ENCODE assay signal across 18 cellular contexts in genomic region chr5:125477586-125477975, GRCh38.
DNase-seq lines count a peak whose midpoint lies in the region; ATAC-seq and TF ChIP-seq lines count a peak whose summit lies in the region.
"Had no signal": no experiment of that assay in that cellular context is flagged by ENCODE, and none has a peak within 500 bp of the region (broad histone marks: within the 10 kb centered on the region; RNA-seq: fewer than 3 reads in every experiment).

No MANE protein-coding gene starts in this region.

- H4K12ac ChIP-seq in trophoblast cell (ENCODE audit: low read depth, low read length): no peak overlapping the region

- ATAC-seq in IMR-90 (ENCODE audit: low read depth): no peak
- no peak for ATAC-seq in naive thymus-derived CD8-positive, alpha-beta T cell
- ATAC-seq: CD8-positive, alpha-beta T cell; GM12878 had no signal

- no peak overlapping the region for H2AFZ ChIP-seq in IMR-90 (replicated peaks; ENCODE audit: low read length, poor library complexity)
- H2AFZ ChIP-seq in trophoblast cell (ENCODE audit: insufficient read depth, low read length, poor library complexity): no peak overlapping the region
- H2AFZ ChIP-seq: GM23248 had no signal

- no peak overlapping the region for H4K8ac ChIP-seq in IMR-90 (ENCODE audit: low read depth in 2 of 2, low read length in 2 of 2)
- H4K8ac ChIP-seq in trophoblast cell (ENCODE audit: low read depth, low read length): no peak overlapping the region

- no peaks in the 10 kb centered on the region for H4K20me1 ChIP-seq in IMR-90 (ENCODE audit: insufficient read depth, low read length)
- H4K20me1 ChIP-seq: BLaER1 had no signal

- H4K91ac ChIP-seq in IMR-90 (ENCODE audit: insufficient read depth, low read depth, low read length): no peak overlapping the region
- no peak overlapping the region for H4K91ac ChIP-seq in trophoblast cell (ENCODE audit: low read depth, low read length)

- H2BK5ac ChIP-seq in IMR-90 (ENCODE audit: low read depth, low read length, poor library complexity, severe bottlenecking): no peak overlapping the region
- no peak overlapping the region for H2BK5ac ChIP-seq in trophoblast cell (ENCODE audit: low read depth, low read length, poor library complexity)

- no peaks in the 10 kb centered on the region for H3K9me1 ChIP-seq in IMR-90 (ENCODE audit: insufficient read depth, low read length)

- no peak overlapping the region for H2AK5ac ChIP-seq in IMR-90 (ENCODE audit: low read depth, low read length)
- no peak overlapping the region for H2AK5ac ChIP-seq in trophoblast cell (ENCODE audit: low read length)

- H2BK120ac ChIP-seq in IMR-90 (ENCODE audit: low read depth, low read length) (no peak overlapping the region), trophoblast cell (ENCODE audit: insufficient read depth, low read length, poor library complexity) (no peak overlapping the region)

- H2BK20ac ChIP-seq in IMR-90 (ENCODE audit: low read depth, low read length): no peak overlapping the region

- H3K79me1 ChIP-seq in IMR-90 (ENCODE audit: low read depth in 1 of 2, low read length in 2 of 2): no peaks in the 10 kb centered on the region
- no peaks in the 10 kb centered on the region for H3K79me1 ChIP-seq in trophoblast cell (ENCODE audit: low read length)

- H3K18ac ChIP-seq in IMR-90 (ENCODE audit: low read depth, low read length) (peak overlapping the region; percentile 8; the same call in 1 of the 2 replicates), trophoblast cell (ENCODE audit: low read length) (no peak overlapping the region)

- no peaks in the 10 kb centered on the region for H3K4me1 Mint-ChIP-seq in activated naive CD4-positive, alpha-beta T cell treated with anti-CD3 and anti-CD28 coated beads, Interleukin-2, amount 10 ng/mL, durations not matched to agents 7 days and 5 days
- no peaks in the 10 kb centered on the region for H3K4me1 Mint-ChIP-seq in naive thymus-derived CD8-positive, alpha-beta T cell
- H3K4me1 Mint-ChIP-seq: B cell; CD4-positive, CD25-positive, alpha-beta regulatory T cell had no signal

- intact Hi-C loops in IMR-90 (cut with micrococcal nuclease): no loop called here

- CTCF ChIA-PET in IMR-90 (lab: Yijun Ruan, JAX): no interaction called here
- CTCF ChIA-PET in activated naive CD4-positive, alpha-beta T cell treated with anti-CD3 and anti-CD28 coated beads, Interleukin-2, amount 10 ng/mL, durations not matched to agents 7 days and 5 days (lab: Charles Lee): no interaction called here

- H3K4me1 ChIP-seq in IMR-90 (ENCODE audit: control insufficient read depth, insufficient read depth, low read length): peaks cover 1% of the 10 kb centered on the region; the same call in 1 of the 2 replicates
- H3K4me1 ChIP-seq in trophoblast cell (ENCODE audit: control insufficient read depth in 1 of 2, insufficient read depth in 2 of 2, low read length in 2 of 2): no peaks in the 10 kb centered on the region
- H3K4me1 ChIP-seq: BLaER1 had no signal

- H3K4ac ChIP-seq in IMR-90 (ENCODE audit: low read depth, low read length): no peak overlapping the region
- H3K4ac ChIP-seq in trophoblast cell (ENCODE audit: low read depth, low read length): no peak overlapping the region

- H3K4me3 Mint-ChIP-seq in activated naive CD4-positive, alpha-beta T cell treated with anti-CD3 and anti-CD28 coated beads, Interleukin-2, amount 10 ng/mL, durations not matched to agents 7 days and 5 days: no peak overlapping the region
- no peak overlapping the region for H3K4me3 Mint-ChIP-seq in naive thymus-derived CD8-positive, alpha-beta T cell
- H3K4me3 Mint-ChIP-seq: B cell; CD4-positive, CD25-positive, alpha-beta regulatory T cell; CD8-positive, alpha-beta T cell had no signal

- dilution Hi-C loops in IMR-90 (cut with HindIII; ENCODE audit: low sequenced_read_pairs, unreplicated experiment): no loop called here

- H4K5ac ChIP-seq in IMR-90 (ENCODE audit: low read depth, low read length): no peak overlapping the region

- DNase-seq in IMR-90 (no peak), NCI-H226 (peak; percentile 73), trophoblast cell (peak; percentile 32 to 84)
- DNase-seq in activated naive CD4-positive, alpha-beta T cell treated with anti-CD3 and anti-CD28 coated beads, Interleukin-2, amount 10 ng/mL, durations not matched to agents 7 days and 5 days: no peak
- DNase-seq in naive thymus-derived CD8-positive, alpha-beta T cell: no peak
- no peak for DNase-seq in activated CD8-positive, alpha-beta memory T cell treated with anti-CD3 and anti-CD28 coated beads for 24 hours
- DNase-seq: CD4-positive, CD25-positive, alpha-beta regulatory T cell; CD8-positive, alpha-beta T cell; DMS153; DMS79; GDM1; GM23248; H7 had no signal

- no peaks in the 10 kb centered on the region for H3K79me2 ChIP-seq in trophoblast cell (ENCODE audit: control insufficient read depth, insufficient read depth, low read length, poor library complexity)

- in situ Hi-C loops in IMR-90 (cut with MboI; ENCODE audit: low sequenced_read_pairs): no loop called here

- H3K14ac ChIP-seq in IMR-90 (replicated peaks; ENCODE audit: low read depth, low read length) (no peak overlapping the region), trophoblast cell (ENCODE audit: low read length) (no peak overlapping the region)

- H3K9me3 ChIP-seq in IMR-90 (ENCODE audit: control insufficient read depth, insufficient read depth, low read length) (no peaks in the 10 kb centered on the region), trophoblast cell (ENCODE audit: insufficient read depth, low read depth, low read length) (no peaks in the 10 kb centered on the region)
- H3K9me3 ChIP-seq: BLaER1, Caco-2 had no signal

- POLR2A ChIA-PET in IMR-90 (lab: Charles Lee; ENCODE audit: unreplicated experiment): no interaction called here
- POLR2A ChIA-PET in naive thymus-derived CD8-positive, alpha-beta T cell (lab: Charles Lee): no interaction called here

- no CpG with 5 or more reads among the region's 1 CpG for WGBS in IMR-90 (ENCODE audit: extremely low coverage in 2 of 2, insufficient read length in 1 of 2), 2 experiments
- no CpG with 5 or more reads among the region's 1 CpG for WGBS in trophoblast cell (ENCODE audit: extremely low coverage, insufficient coverage, insufficient read length)

- no peak overlapping the region for H3K23ac ChIP-seq in IMR-90 (ENCODE audit: low read depth, low read length)
- H3K23ac ChIP-seq in trophoblast cell (ENCODE audit: low read length): no peak overlapping the region

- H3K27me3 ChIP-seq in IMR-90 (ENCODE audit: control insufficient read depth, insufficient read depth, low read length) (no peaks in the 10 kb centered on the region; the same call in 1 of the 2 replicates), trophoblast cell (ENCODE audit: insufficient read depth, low read length) (no peaks in the 10 kb centered on the region)
- H3K27me3 ChIP-seq: BLaER1 had no signal

- no peak overlapping the region for H2BK12ac ChIP-seq in trophoblast cell (ENCODE audit: low read length)

- TF ChIP-seq CTCF in IMR-90 (conservative IDR thresholded peaks at IDR 0.05; ENCODE audit: low read depth, low read length): no peak
- TF ChIP-seq CTCF in VCaP (conservative IDR thresholded peaks at IDR 0.05): no peak

- H3K56ac ChIP-seq in IMR-90 (ENCODE audit: extremely low read depth, insufficient read depth, low read length): no peak overlapping the region

- H3K4me3 ChIP-seq in IMR-90 (ENCODE audit: insufficient read depth, low read depth, low read length) (no peak overlapping the region), trophoblast cell (ENCODE audit: low read depth, low read length) (no peak overlapping the region)
- H3K4me3 ChIP-seq: BLaER1, GM12878, GM23248 had no signal

- H3K36me3 ChIP-seq in IMR-90 (ENCODE audit: control insufficient read depth, insufficient read depth, low read length) (no peaks in the 10 kb centered on the region), trophoblast cell (ENCODE audit: control insufficient read depth in 1 of 2, insufficient read depth in 2 of 2, low read length in 2 of 2) (no peaks in the 10 kb centered on the region)
- H3K36me3 ChIP-seq: BLaER1 had no signal

- H3K4me2 ChIP-seq in IMR-90 (ENCODE audit: low read depth, low read length) (no peak overlapping the region), trophoblast cell (ENCODE audit: low read length) (no peak overlapping the region)
- H3K4me2 ChIP-seq: BLaER1 had no signal

- no peak overlapping the region for H2AK9ac ChIP-seq in IMR-90 (replicated peaks; ENCODE audit: low read depth, low read length, poor library complexity)

- no peaks in the 10 kb centered on the region for H3K27me3 Mint-ChIP-seq in activated naive CD4-positive, alpha-beta T cell treated with anti-CD3 and anti-CD28 coated beads, Interleukin-2, amount 10 ng/mL, durations not matched to agents 7 days and 5 days
- no peaks in the 10 kb centered on the region for H3K27me3 Mint-ChIP-seq in naive thymus-derived CD8-positive, alpha-beta T cell
- H3K27me3 Mint-ChIP-seq: B cell; CD4-positive, CD25-positive, alpha-beta regulatory T cell had no signal

- no peak overlapping the region for H2BK15ac ChIP-seq in IMR-90 (ENCODE audit: low read depth, low read length)

- TF ChIP-seq RAD21 in IMR-90 (IDR thresholded peaks at IDR 0.05; ENCODE audit: low read length): no peak

- H3K9me3 Mint-ChIP-seq in activated naive CD4-positive, alpha-beta T cell treated with anti-CD3 and anti-CD28 coated beads, Interleukin-2, amount 10 ng/mL, durations not matched to agents 7 days and 5 days: peaks cover 9% of the 10 kb centered on the region
- peaks cover 0 to 9% (median 0%) of the 10 kb centered on the region in 9 donors for H3K9me3 Mint-ChIP-seq in naive thymus-derived CD8-positive, alpha-beta T cell

- no peak for TF ChIP-seq POLR2A in IMR-90 (IDR thresholded peaks at IDR 0.05; ENCODE audit: low read depth, low read length)

- H3K36me3 Mint-ChIP-seq in activated naive CD4-positive, alpha-beta T cell treated with anti-CD3 and anti-CD28 coated beads, Interleukin-2, amount 10 ng/mL, durations not matched to agents 7 days and 5 days: no peaks in the 10 kb centered on the region
- H3K36me3 Mint-ChIP-seq in naive thymus-derived CD8-positive, alpha-beta T cell: no peaks in the 10 kb centered on the region
- H3K36me3 Mint-ChIP-seq: CD4-positive, CD25-positive, alpha-beta regulatory T cell; CD8-positive, alpha-beta T cell had no signal

- H3K27ac Mint-ChIP-seq in activated naive CD4-positive, alpha-beta T cell treated with anti-CD3 and anti-CD28 coated beads, Interleukin-2, amount 10 ng/mL, durations not matched to agents 7 days and 5 days: no peak overlapping the region
- no peak overlapping the region for H3K27ac Mint-ChIP-seq in naive thymus-derived CD8-positive, alpha-beta T cell
- H3K27ac Mint-ChIP-seq: B cell; CD8-positive, alpha-beta T cell had no signal

- no peak overlapping the region for H3K9ac ChIP-seq in IMR-90 (ENCODE audit: low read depth, low read length)
- H3K9ac ChIP-seq in trophoblast cell (ENCODE audit: low read length): no peak overlapping the region
- H3K9ac ChIP-seq: BLaER1, GM23248 had no signal

- no peak overlapping the region for H3K27ac ChIP-seq in IMR-90 (ENCODE audit: insufficient read depth, low read length)
- peak overlapping the region; percentile 55; the same call in 1 of the 2 replicates for H3K27ac ChIP-seq in VCaP
- H3K27ac ChIP-seq in trophoblast cell (ENCODE audit: low read depth, low read length): no peak overlapping the region
- H3K27ac ChIP-seq: BLaER1, GM23248 had no signal

- no TSS peak for BruUV-seq in IMR-90 (replicated peaks; lab: Mats Ljungman, UMichigan)

TF ChIP-seq in IMR-90, 13 proteins besides CTCF, POLR2A, EP300 and RAD21 (continues in another document):
- TF ChIP-seq MAZ (IDR thresholded peaks at IDR 0.05; ENCODE audit: borderline replicate concordance, low read depth, low read length) (no peak), CHD1 (IDR thresholded peaks at IDR 0.05; ENCODE audit: low read depth, low read length) (no peak)

Comparison
In these comparisons a context has a peak if more than half of its experiments do, and no peak if none do; other contexts are left out.
1. DNase-seq: peak in NCI-H226 (single experiment) and trophoblast cell (2 of 2); none in IMR-90 (single experiment), activated naive CD4-positive, alpha-beta T cell treated with anti-CD3 and anti-CD28 coated beads, Interleukin-2, amount 10 ng/mL, durations not matched to agents 7 days and 5 days (single experiment), naive thymus-derived CD8-positive, alpha-beta T cell (0 of 10) and activated CD8-positive, alpha-beta memory T cell treated with anti-CD3 and anti-CD28 coated beads for 24 hours (single experiment).